21 cellular contexts compared by ENCODE assay signal in genomic region chr15:33016405-33017024, GRCh38.
DNase-seq lines count a peak whose midpoint lies in the region; ATAC-seq lines count a peak whose summit lies in the region.
"Had no signal": no experiment of that assay in that cellular context is flagged by ENCODE, and none has a peak within 500 bp of the region (broad histone marks: within the 10 kb centered on the region; RNA-seq: fewer than 3 reads in every experiment).

No MANE protein-coding gene starts in this region.

- DNase-seq in NCI-H2107 treated with DMSO at 0.1 percent for 48 hours (lab: John Stamatoyannopoulos, UW; ENCODE audit: unreplicated experiment) (peak; percentile 32), NCI-H2107 (lab: John Stamatoyannopoulos, UW) (no peak), COLO668 (lab: John Stamatoyannopoulos, UW; ENCODE audit: unreplicated experiment) (peak; percentile 50), NCI-H774 (lab: John Stamatoyannopoulos, UW) (peak; percentile 50), NCI-H226 (no peak)
- DNase-seq: activated CD4-positive, alpha-beta T cell treated with anti-CD3 and anti-CD28 coated beads, Interleukin-2, amount 10 ng/mL, durations not matched to agents 24 days and 14 days; activated gamma-delta T cell; colonic mucosa; DMS153; effector memory CD4-positive, alpha-beta T cell; GDM1; left colon; NCI-H1436 treated with DMSO at 0.1 percent for 48 hours; NCI-H2227 treated with DMSO at 0.1 percent for 48 hours; SJCRH30 had no signal

- no peaks in the 10 kb centered on the region for H3K27me3 ChIP-seq in endocrine pancreas (ENCODE audit: control insufficient read depth, insufficient read depth, low read length)
- H3K27me3 ChIP-seq: colonic mucosa, esophagus muscularis mucosa, hepatocyte, SJCRH30 had no signal

- ATAC-seq in GM18858 (IDR thresholded peaks at IDR 0.05; ENCODE audit: unreplicated experiment) (no peak), HG03442 (IDR thresholded peaks at IDR 0.05; ENCODE audit: unreplicated experiment) (no peak)
- ATAC-seq: HCT116, left colon had no signal

- H3K4me3 ChIP-seq in endocrine pancreas (ENCODE audit: control insufficient read depth, insufficient read depth, low read length): peak overlapping the region; percentile 15
- H3K4me3 ChIP-seq: colonic mucosa, esophagus muscularis mucosa, hepatocyte, SJCRH30 had no signal

- H3K4me1 ChIP-seq in endocrine pancreas (ENCODE audit: control insufficient read depth, insufficient read depth, low read length): peaks cover 30% of the 10 kb centered on the region
- H3K4me1 ChIP-seq: colonic mucosa, esophagus muscularis mucosa had no signal

- H3K9me3 ChIP-seq in endocrine pancreas (ENCODE audit: control insufficient read depth, low read length): no peaks in the 10 kb centered on the region
- H3K9me3 ChIP-seq: colonic mucosa, esophagus muscularis mucosa, SJCRH30 had no signal

- no peaks in the 10 kb centered on the region for H3K36me3 ChIP-seq in endocrine pancreas (ENCODE audit: control insufficient read depth, insufficient read depth, low read length)
- H3K36me3 ChIP-seq: colonic mucosa, esophagus muscularis mucosa had no signal

- H3K9ac ChIP-seq in endocrine pancreas (ENCODE audit: control insufficient read depth, insufficient read depth, low read length): peak overlapping the region; percentile 40

Comparison
In these comparisons a context has a peak if more than half of its experiments do, and no peak if none do; other contexts are left out.
1. DNase-seq: peak in NCI-H2107 treated with DMSO at 0.1 percent for 48 hours (single experiment), COLO668 (single experiment) and NCI-H774 (single experiment); none in NCI-H2107 (single experiment) and NCI-H226 (single experiment).